In genomic region chr1:162070094-162070748, GRCh38 we compare ENCODE assay signal across 8 cellular contexts. TPM values are rescaled to one million over a fixed set of nuclear protein-coding genes. Genes with fewer than 3 reads are reported as not detected.
DNase-seq lines count a peak whose midpoint lies in the region; ATAC-seq and TF ChIP-seq lines count a peak whose summit lies in the region.

No MANE protein-coding gene starts in this region.

- no peaks in the 10 kb centered on the region for H3K27me3 ChIP-seq in BE2C
- no peaks in the 10 kb centered on the region for H3K27me3 ChIP-seq in trophoblast cell (ENCODE audit: insufficient read depth, low read length)

- H3K14ac ChIP-seq in trophoblast cell (ENCODE audit: low read length): peak overlapping the region; percentile 31

- TF ChIP-seq CTCF in BE2C (IDR thresholded peaks at IDR 0.05; ENCODE audit: low read depth, low read length) (no peak), HEK293 (tag by site-specific recombination; IDR thresholded peaks at IDR 0.05) (no peak), VCaP (conservative IDR thresholded peaks at IDR 0.05) (no peak), fibroblast of mammary gland (conservative IDR thresholded peaks at IDR 0.05; ENCODE audit: control insufficient read depth, insufficient read depth, low read depth, low read length) (no peak)

- peak overlapping the region; percentile 49 for H3K18ac ChIP-seq in trophoblast cell (ENCODE audit: low read length)

- ATAC-seq in GM19463 (IDR thresholded peaks at IDR 0.05; ENCODE audit: unreplicated experiment): no peak
- no peak for ATAC-seq in GM18520 (IDR thresholded peaks at IDR 0.05; ENCODE audit: unreplicated experiment)

- POLR2A ChIA-PET in HEK293 (lab: Yijun Ruan, JAX): interaction anchor here (0.7 to 1.1 kb wide), 4 partner anchors 8 to 134 kb away, joined by 3 read pairs; no protein-coding TSS in a partner anchor

- H2BK12ac ChIP-seq in trophoblast cell (ENCODE audit: low read length): no peak overlapping the region

- H3K36me3 ChIP-seq in BE2C (no peaks in the 10 kb centered on the region), HEK293 (ENCODE audit: control insufficient read depth in 2 of 2, insufficient read depth in 1 of 2, low read length in 2 of 2) (peaks cover 0 to 12% of the 10 kb centered on the region in 2 experiments; a peak in 1 of 3 replicates), trophoblast cell (ENCODE audit: control insufficient read depth in 1 of 2, insufficient read depth in 2 of 2, low read length in 2 of 2) (no peaks in the 10 kb centered on the region)

- H3K4me2 ChIP-seq in trophoblast cell (ENCODE audit: low read length): peak overlapping the region; percentile 75

- H2BK120ac ChIP-seq in trophoblast cell (ENCODE audit: insufficient read depth, low read length, poor library complexity): no peak overlapping the region

- peak overlapping the region; percentile 6 for H3K9ac ChIP-seq in trophoblast cell (ENCODE audit: low read length)

- H3K4me3 ChIP-seq in BE2C (ENCODE audit: low read depth, low read length): peak overlapping the region; percentile 84
- H3K4me3 ChIP-seq in HEK293 (ENCODE audit: low read depth, low read length): peak overlapping the region; percentile 77
- H3K4me3 ChIP-seq in fibroblast of mammary gland (ENCODE audit: control insufficient read depth, low read depth, low read length): peak overlapping the region; percentile 44
- H3K4me3 ChIP-seq in trophoblast cell (ENCODE audit: low read depth, low read length): peak overlapping the region; percentile 89

- no peak overlapping the region for H2AK5ac ChIP-seq in trophoblast cell (ENCODE audit: low read length)

- peak overlapping the region; percentile 47 for H3K4ac ChIP-seq in trophoblast cell (ENCODE audit: low read depth, low read length)

- CTCF ChIA-PET in HEK293 (lab: Yijun Ruan, JAX): interaction anchor here (0.6 to 1.7 kb wide), 7 partner anchors 11 to 265 kb away, joined by 3 to 6 read pairs (median 4); no protein-coding TSS in a partner anchor

- peak overlapping the region; percentile 45 for H4K91ac ChIP-seq in trophoblast cell (ENCODE audit: low read depth, low read length)

- no peak overlapping the region for H2BK5ac ChIP-seq in trophoblast cell (ENCODE audit: low read depth, low read length, poor library complexity)

- peak overlapping the region; percentile 38 for H2AFZ ChIP-seq in trophoblast cell (ENCODE audit: insufficient read depth, low read length, poor library complexity)

- H4K8ac ChIP-seq in trophoblast cell (ENCODE audit: low read depth, low read length): no peak overlapping the region

- H3K9me3 ChIP-seq in BE2C: no peaks in the 10 kb centered on the region
- H3K9me3 ChIP-seq in HEK293 (ENCODE audit: control insufficient read depth, insufficient read depth, low read depth, low read length): no peaks in the 10 kb centered on the region
- peaks cover 3% of the 10 kb centered on the region for H3K9me3 ChIP-seq in trophoblast cell (ENCODE audit: insufficient read depth, low read depth, low read length)

- H3K27ac ChIP-seq in HEK293 (ENCODE audit: extremely low read depth, low read depth, low read length): peak overlapping the region; percentile 81
- peak overlapping the region; percentile 81 for H3K27ac ChIP-seq in VCaP
- no peak overlapping the region for H3K27ac ChIP-seq in trophoblast cell (ENCODE audit: low read depth, low read length)

- peak overlapping the region; percentile 24 for H4K12ac ChIP-seq in trophoblast cell (ENCODE audit: low read depth, low read length)

- no peak for DNase-seq in BE2C
- no peak for DNase-seq in fibroblast of mammary gland (ENCODE audit: low read depth)
- no peak for DNase-seq in trophoblast cell
- no peak for DNase-seq in central memory CD4-positive, alpha-beta T cell

- H3K79me2 ChIP-seq in trophoblast cell (ENCODE audit: control insufficient read depth, insufficient read depth, low read length, poor library complexity): no peaks in the 10 kb centered on the region

- H3K23ac ChIP-seq in trophoblast cell (ENCODE audit: low read length): no peak overlapping the region

- no CpG with 5 or more reads among the region's 29 CpGs for WGBS in trophoblast cell (ENCODE audit: extremely low coverage, insufficient coverage, insufficient read length)

- peaks cover 6% of the 10 kb centered on the region for H3K4me1 ChIP-seq in BE2C
- H3K4me1 ChIP-seq in HEK293 (ENCODE audit: control insufficient read depth, insufficient read depth, low read length): peaks cover 26% of the 10 kb centered on the region
- H3K4me1 ChIP-seq in trophoblast cell (ENCODE audit: control insufficient read depth in 1 of 2, insufficient read depth in 2 of 2, low read length in 2 of 2): peaks cover 5 to 11% of the 10 kb centered on the region in 2 experiments

- H3K79me1 ChIP-seq in trophoblast cell (ENCODE audit: low read length): peaks cover 3% of the 10 kb centered on the region

TF ChIP-seq in HEK293, 187 proteins besides CTCF, POLR2A, EP300 and RAD21 (continues in another document):
- TF ChIP-seq ZNF341 (tag by site-specific recombination; IDR thresholded peaks at IDR 0.05; ENCODE audit: low read depth) (peak; percentile 45), PRDM10 (tag by site-specific recombination; IDR thresholded peaks at IDR 0.05) (peak; percentile 71), ZNF132 (tag by site-specific recombination; IDR thresholded peaks at IDR 0.05; ENCODE audit: borderline replicate concordance) (no peak), ZNF501 (tag by site-specific recombination; IDR thresholded peaks at IDR 0.05) (no peak), KLF10 (tag by site-specific recombination; IDR thresholded peaks at IDR 0.05) (no peak), GLIS2 (tag by site-specific recombination; IDR thresholded peaks at IDR 0.05) (peak; percentile 87), MZF1 (tag by site-specific recombination; IDR thresholded peaks at IDR 0.05; ENCODE audit: borderline replicate concordance) (peak; percentile 35), REST (tag by site-specific recombination; IDR thresholded peaks at IDR 0.05) (no peak)

RNA-seq across cellular contexts. Expression of gene NOS1AP, which starts 0.7 kb away (rescaled TPM):
- polyA plus RNA-seq in BE2C (2012; ENCODE audit: insufficient read depth, insufficient read length, low read depth): 3.2 TPM
- polyA plus RNA-seq in trophoblast cell (2013): 2.3 and 2.7 TPM in 2 replicates

RNA-seq across cellular contexts. Expression of gene OLFML2B, which starts 46.6 kb away (rescaled TPM):
- polyA plus RNA-seq in BE2C (2012; ENCODE audit: insufficient read depth, insufficient read length, low read depth): not detected
- 0.22 and 0.33 TPM in 2 replicates for polyA plus RNA-seq in trophoblast cell (2013)
